ENCODE assay signal across 9 cellular contexts in the genomic region with DNA sequence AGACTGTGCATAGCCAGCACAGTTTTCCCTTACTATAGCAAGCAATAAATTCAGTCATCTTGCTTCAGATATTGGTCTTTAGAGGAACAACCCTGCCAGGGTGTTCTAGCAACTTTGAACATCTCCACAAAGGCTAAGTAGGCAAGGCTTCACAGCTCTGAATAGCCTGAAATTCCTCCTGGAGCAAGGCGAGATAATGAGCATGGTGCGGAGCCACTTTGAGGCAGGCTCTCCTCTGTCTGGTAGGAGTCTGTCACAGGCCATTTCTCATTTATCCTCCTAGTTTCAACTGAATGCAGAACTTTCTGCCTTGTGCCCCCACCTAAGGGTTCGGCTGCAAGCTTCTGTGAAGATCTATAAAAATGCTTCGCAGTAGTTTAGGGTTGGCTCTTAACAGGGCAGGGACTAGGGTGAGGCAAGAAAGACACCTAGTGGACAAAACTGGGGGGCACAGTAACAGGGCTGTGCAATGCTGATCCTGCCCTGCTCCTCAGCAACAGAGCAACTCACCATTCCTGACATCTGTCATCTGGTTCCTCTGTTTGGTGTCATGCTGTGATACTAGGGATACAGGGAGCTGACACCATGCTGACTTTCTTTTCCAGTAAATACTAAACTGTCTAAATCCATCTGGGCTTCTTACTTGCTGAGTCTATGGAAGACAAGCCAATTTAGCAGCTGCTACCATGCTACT. TPM values are rescaled to one million over a fixed set of nuclear protein-coding genes. Genes with fewer than 3 reads are reported as not detected.
A peak's percentile ranks its signal among the peaks of the same experiment; 100 is the strongest.
DNase-seq lines count a peak whose midpoint lies in the region; ATAC-seq, FAIRE-seq and TF ChIP-seq lines count a peak whose summit lies in the region.
"Had no signal": no experiment of that assay in that cellular context is flagged by ENCODE, and none has a peak within 500 bp of the region (broad histone marks: within the 10 kb centered on the region; RNA-seq: fewer than 3 reads in every experiment).

No MANE protein-coding gene starts in this region.

- intact Hi-C loops in Right ventricle myocardium superior (cut with DNase I) (no loop called here), HepG2 (cut with micrococcal nuclease; ENCODE audit: unreplicated experiment) (loop anchor here (1.0 kb wide), 1 partner anchor 54 kb away; no protein-coding TSS in a partner anchor), uterus (cut with DNase I; ENCODE audit: low total_unique reads) (no loop called here), vagina (cut with DNase I) (no loop called here)

- POLR2A ChIA-PET in HepG2 (lab: Yijun Ruan, JAX): interaction anchor here (0.6 to 1.2 kb wide), 3 partner anchors 16 to 81 kb away, joined by 3 to 5 read pairs (median 3); no protein-coding TSS in a partner anchor

- DNase-seq in Right ventricle myocardium superior: no peak
- no peak for DNase-seq in right atrium auricular region (ENCODE audit: low spot score)
- peak; percentile 4 to 40 for DNase-seq in NCI-H1930 (lab: John Stamatoyannopoulos, UW)
- peak; percentile 36 for DNase-seq in amniotic epithelial cell (ENCODE audit: low read depth)
- peak; percentile 50 for DNase-seq in HepG2 (ENCODE audit: low spot score)
- no peak for DNase-seq in uterus
- no peak for DNase-seq in vagina (ENCODE audit: extremely low spot score in 2 of 2)
- DNase-seq: activated naive CD8-positive, alpha-beta T cell treated with anti-CD3 and anti-CD28 coated beads, Interleukin-2, amount 10 ng/mL, durations not matched to agents 7 days and 5 days had no signal

- ATAC-seq in Right ventricle myocardium superior (ENCODE audit: poor library complexity) (peak; percentile 72), HepG2 (peak; percentile 100), GM21423 (IDR thresholded peaks at IDR 0.05; ENCODE audit: unreplicated experiment) (no peak)

- H4K20me1 ChIP-seq in HepG2 (ENCODE audit: insufficient read depth, low read length): no peaks in the 10 kb centered on the region

- no peak for TF ChIP-seq EP300 in HepG2 (IDR thresholded peaks at IDR 0.05; ENCODE audit: low read depth in 2 of 2, low read length in 2 of 2)
- TF ChIP-seq EP300 in HepG2 (CRISPR knock-in tag; IDR thresholded peaks at IDR 0.05; ENCODE audit: borderline replicate concordance): no peak

- H3K9ac ChIP-seq in HepG2 (ENCODE audit: insufficient read depth, low read depth, low read length): no peak overlapping the region

- no TSS peak for BruUV-seq in HepG2 (replicated peaks; lab: Mats Ljungman, UMichigan)

- CTCF ChIA-PET in HepG2 (lab: Yijun Ruan, JAX; ENCODE audit: low intra/inter-chr PET ratio, low total read pairs): interaction anchor here (1.4 kb wide), 1 partner anchor 94 kb away, joined by 5 read pairs; no protein-coding TSS in a partner anchor

- H3K4me1 ChIP-seq in right atrium auricular region: no peaks in the 10 kb centered on the region
- H3K4me1 ChIP-seq in HepG2 (ENCODE audit: insufficient read depth, low read length): peaks cover 21% of the 10 kb centered on the region
- H3K4me1 ChIP-seq in uterus: no peaks in the 10 kb centered on the region
- H3K4me1 ChIP-seq in vagina: no peaks in the 10 kb centered on the region

- peak in 1 of 2 donors; percentile 44 for TF ChIP-seq CTCF in right atrium auricular region (IDR thresholded peaks at IDR 0.05)
- peak; percentile 89 for TF ChIP-seq CTCF in HepG2 (CRISPR knock-in tag; IDR thresholded peaks at IDR 0.05)
- TF ChIP-seq CTCF in uterus (IDR thresholded peaks at IDR 0.05): no peak
- TF ChIP-seq CTCF in vagina (IDR thresholded peaks at IDR 0.05): no peak

- H3K9me3 ChIP-seq in right atrium auricular region (no peaks in the 10 kb centered on the region), HepG2 (ENCODE audit: low read length) (no peaks in the 10 kb centered on the region), uterus (no peaks in the 10 kb centered on the region), vagina (no peaks in the 10 kb centered on the region)

- no peak overlapping the region for H3K4me3 ChIP-seq in right atrium auricular region
- H3K4me3 ChIP-seq in HepG2 (replicated peaks in 1 of 3; ENCODE audit: insufficient read depth in 1 of 3, low read depth in 2 of 3, low read length in 3 of 3): no peak overlapping the region
- H3K4me3 ChIP-seq in uterus: no peak overlapping the region
- H3K4me3 ChIP-seq in vagina: no peak overlapping the region

- WGBS in HepG2 (ENCODE audit: low lambda C conversion rate): 42% methylated on average over 4 of the region's 4 CpGs

- no peaks in the 10 kb centered on the region for H3K79me2 ChIP-seq in HepG2 (ENCODE audit: insufficient read depth, low read length)

- H3K36me3 ChIP-seq in right atrium auricular region (no peaks in the 10 kb centered on the region), HepG2 (replicated peaks in 1 of 2; ENCODE audit: control insufficient read depth in 1 of 2, insufficient read depth in 2 of 2, low read length in 2 of 2) (no peaks in the 10 kb centered on the region), uterus (no peaks in the 10 kb centered on the region), vagina (no peaks in the 10 kb centered on the region)

- peak; percentile 87 for FAIRE-seq in HepG2 (lab: Jason Lieb, UNC)

- in situ Hi-C loops in HepG2 (cut with HindIII; ENCODE audit: extremely low pct_ligation_motif_present, low pct_unique_long_range_greater_than_20kb): no loop called here

- H3K27me3 ChIP-seq in right atrium auricular region (no peaks in the 10 kb centered on the region), HepG2 (ENCODE audit: control insufficient read depth in 1 of 2, insufficient read depth in 2 of 2, low read length in 2 of 2) (no peaks in the 10 kb centered on the region), uterus (peaks cover 0 to 4% of the 10 kb centered on the region in 2 donors), vagina (no peaks in the 10 kb centered on the region)

- peak overlapping the region; percentile 61 for H3K4me2 ChIP-seq in HepG2 (ENCODE audit: low read depth, low read length)

- H3K27ac ChIP-seq in right atrium auricular region (no peak overlapping the region), HepG2 (ENCODE audit: extremely low read length, insufficient read depth, low read length) (no peak overlapping the region), uterus (no peak overlapping the region), vagina (no peak overlapping the region)

- peak; percentile 67 for TF ChIP-seq RAD21 in HepG2 (CRISPR knock-in tag; IDR thresholded peaks at IDR 0.05)

- H2AFZ ChIP-seq in HepG2 (ENCODE audit: low read length): no peak overlapping the region

- no peak for TF ChIP-seq POLR2A in HepG2 (IDR thresholded peaks at IDR 0.05; ENCODE audit: insufficient read depth in 1 of 2, low read depth in 2 of 2, low read length in 2 of 2)
- TF ChIP-seq POLR2A in uterus (IDR thresholded peaks at IDR 0.05): no peak
- TF ChIP-seq POLR2A in vagina (IDR thresholded peaks at IDR 0.05): no peak

TF ChIP-seq in HepG2, 621 proteins besides CTCF, POLR2A, EP300 and RAD21 (continues in another document):
- TF ChIP-seq ZNF431 (CRISPR knock-in tag; IDR thresholded peaks at IDR 0.05; ENCODE audit: borderline replicate concordance, low read depth) (0 out of 2 replicates have a peak, but pooled peaks have one; percentile 26), SALL2 (CRISPR knock-in tag; IDR thresholded peaks at IDR 0.05) (0 out of 2 replicates have a peak, but pooled peaks have one; percentile 28), IKZF4 (CRISPR knock-in tag; IDR thresholded peaks at IDR 0.05; ENCODE audit: borderline replicate concordance, low read depth, not compliant biosample characterization) (no peak), ZNF709 (CRISPR knock-in tag; IDR thresholded peaks at IDR 0.05) (no peak), ZNF230 (CRISPR knock-in tag; IDR thresholded peaks at IDR 0.05) (0 out of 2 replicates have a peak, but pooled peaks have one; percentile 34), XRCC5 (optimal IDR thresholded peaks at IDR 0.05; ENCODE audit: low read length) (peak; percentile 54)
- TF ChIP-seq, protein P1, sequence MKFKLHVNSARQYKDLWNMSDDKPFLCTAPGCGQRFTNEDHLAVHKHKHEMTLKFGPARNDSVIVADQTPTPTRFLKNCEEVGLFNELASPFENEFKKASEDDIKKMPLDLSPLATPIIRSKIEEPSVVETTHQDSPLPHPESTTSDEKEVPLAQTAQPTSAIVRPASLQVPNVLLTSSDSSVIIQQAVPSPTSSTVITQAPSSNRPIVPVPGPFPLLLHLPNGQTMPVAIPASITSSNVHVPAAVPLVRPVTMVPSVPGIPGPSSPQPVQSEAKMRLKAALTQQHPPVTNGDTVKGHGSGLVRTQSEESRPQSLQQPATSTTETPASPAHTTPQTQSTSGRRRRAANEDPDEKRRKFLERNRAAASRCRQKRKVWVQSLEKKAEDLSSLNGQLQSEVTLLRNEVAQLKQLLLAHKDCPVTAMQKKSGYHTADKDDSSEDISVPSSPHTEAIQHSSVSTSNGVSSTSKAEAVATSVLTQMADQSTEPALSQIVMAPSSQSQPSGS (CRISPR knock-in tag; IDR thresholded peaks at IDR 0.05): 0 out of 2 replicates have a peak, but pooled peaks have one; percentile 35

RNA-seq across cellular contexts. Expression of a gene that starts 16.6 kb away (rescaled TPM):
- 18.7 TPM for total RNA-seq in Right ventricle myocardium superior
- 10 to 100 TPM in 1 of 2 donors, 1 to 10 TPM in 1; 3.6 to 24.3 TPM for total RNA-seq in right atrium auricular region
- total RNA-seq in HepG2 (2016; rRNA removed; fragmentation: Illumina TruSeq; extraction: Trizol): 38.9 and 59.1 TPM in 2 replicates
- 3.7 and 5.5 TPM in 2 replicates for total RNA-seq in HepG2 (2016; cell fraction: cytosol; rRNA removed; fragmentation: Illumina TruSeq; extraction: Trizol; ENCODE audit: low read depth)
- total RNA-seq in HepG2 (2016; cell fraction: insoluble cytoplasmic fraction; rRNA removed; fragmentation: Illumina TruSeq; extraction: Trizol): 40.5 and 57.0 TPM in 2 replicates
- total RNA-seq in HepG2 (2016; cell fraction: membrane; rRNA removed; fragmentation: Illumina TruSeq; extraction: Trizol): 9.7 and 12.0 TPM in 2 replicates
- 34.2 and 38.8 TPM in 2 replicates for total RNA-seq in HepG2 (2016; cell fraction: nucleus; rRNA removed; fragmentation: Illumina TruSeq; extraction: Trizol)
- 14.1 and 14.5 TPM in 2 replicates for polyA plus RNA-seq in HepG2 (2011; rRNA removed)
- polyA plus RNA-seq in HepG2 (2011; cell fraction: cytosol; rRNA removed): 10.6 and 13.3 TPM in 2 replicates
- polyA plus RNA-seq in HepG2 (2011; cell fraction: nucleus; rRNA removed): 3.9 and 6.8 TPM in 2 replicates
- polyA plus RNA-seq in HepG2 (2012): 17.8 and 33.4 TPM in 2 replicates
- polyA plus RNA-seq in HepG2 (2016; cell fraction: cytosol; fragmentation: Illumina TruSeq; extraction: Trizol; ENCODE audit: low read depth): 1.9 and 2.0 TPM in 2 replicates
- polyA plus RNA-seq in HepG2 (2016; cell fraction: insoluble cytoplasmic fraction; fragmentation: Illumina TruSeq; extraction: Trizol; ENCODE audit: low read depth): 46.6 and 47.5 TPM in 2 replicates
- 4.9 and 6.1 TPM in 2 replicates for polyA plus RNA-seq in HepG2 (2016; cell fraction: membrane; fragmentation: Illumina TruSeq; extraction: Trizol; ENCODE audit: low read depth)
- 22.4 and 23.4 TPM in 2 replicates for polyA plus RNA-seq in HepG2 (2016; cell fraction: nucleus; fragmentation: Illumina TruSeq; extraction: Trizol; ENCODE audit: insufficient read depth, low read depth)
- 5.1 and 33.8 TPM in 2 replicates for polyA minus RNA-seq in HepG2 (2011; rRNA and poly(A)+ RNA removed; ENCODE audit: low replicate concordance)
- 25.6 and 27.5 TPM in 2 replicates for polyA minus RNA-seq in HepG2 (2011; cell fraction: cytosol; rRNA and poly(A)+ RNA removed)
- 51.2 and 66.1 TPM in 2 replicates for polyA minus RNA-seq in HepG2 (2011; cell fraction: nucleus; rRNA and poly(A)+ RNA removed)
- 1 to 10 TPM; 2.6 to 7.2 (median 3.3) TPM for total RNA-seq in uterus
- total RNA-seq in vagina: 8.1 TPM

Comparison
In these comparisons a context has a peak if more than half of its experiments do, and no peak if none do; other contexts are left out.
1. DNase-seq: peak in NCI-H1930 (2 of 2), amniotic epithelial cell (single experiment) and HepG2 (single experiment); none in Right ventricle myocardium superior (single experiment), right atrium auricular region (single experiment), uterus (0 of 2) and vagina (0 of 2).